Comparison of ENCODE assay signal across 10 cellular contexts in genomic region chr13:77022341-77022740, GRCh38. TPM values are rescaled to one million over a fixed set of nuclear protein-coding genes. Genes with fewer than 3 reads are reported as not detected.
A peak's percentile ranks its signal among the peaks of the same experiment; 100 is the strongest.
DNase-seq lines count a peak whose midpoint lies in the region; ATAC-seq and TF ChIP-seq lines count a peak whose summit lies in the region.
"Had no signal": no experiment of that assay in that cellular context is flagged by ENCODE, and none has a peak within 500 bp of the region (broad histone marks: within the 10 kb centered on the region; RNA-seq: fewer than 3 reads in every experiment).

No MANE protein-coding gene starts in this region.

- H3K27me3 ChIP-seq in CD4-positive, alpha-beta T cell (ENCODE audit: control insufficient read depth, insufficient read depth, low read length): no peaks in the 10 kb centered on the region
- H3K27me3 ChIP-seq in Loucy (ENCODE audit: insufficient read depth, low read length, poor library complexity, severe bottlenecking) (no peaks in the 10 kb centered on the region), MG63 (no peaks in the 10 kb centered on the region), BE2C (no peaks in the 10 kb centered on the region)

- H3K79me2 ChIP-seq in Loucy (ENCODE audit: insufficient read depth, low read length): peaks cover 83% of the 10 kb centered on the region

- peak overlapping the region; percentile 93 for H3K4me2 ChIP-seq in Loucy (ENCODE audit: low read depth, low read length, poor library complexity, severe bottlenecking)

- peaks cover 88% of the 10 kb centered on the region for H3K36me3 Mint-ChIP-seq in CD4-positive, alpha-beta T cell (ENCODE audit: low read depth)
- peaks cover 13% of the 10 kb centered on the region for H3K36me3 Mint-ChIP-seq in osteocyte (ENCODE audit: unreplicated experiment)

- no peak for TF ChIP-seq CTCF in CD4-positive, alpha-beta T cell (IDR thresholded peaks at IDR 0.05)
- no peak for TF ChIP-seq CTCF in Loucy (conservative IDR thresholded peaks at IDR 0.05; ENCODE audit: low read length)
- no peak for TF ChIP-seq CTCF in osteocyte (IDR thresholded peaks at IDR 0.05)
- no peak for TF ChIP-seq CTCF in BE2C (IDR thresholded peaks at IDR 0.05; ENCODE audit: low read depth, low read length)

- no peaks in the 10 kb centered on the region for H3F3A ChIP-seq in Loucy (ENCODE audit: low read depth)

- H3K4me3 ChIP-seq in Loucy (ENCODE audit: low read length, poor library complexity, severe bottlenecking) (peak overlapping the region; percentile 97), MG63 (no peak overlapping the region), BE2C (ENCODE audit: low read depth, low read length) (no peak overlapping the region)

- H4K20me1 ChIP-seq in Loucy (ENCODE audit: insufficient read depth, low read length, poor library complexity, severe bottlenecking): peaks cover 89% of the 10 kb centered on the region

- no peaks in the 10 kb centered on the region for H3K9me3 Mint-ChIP-seq in CD4-positive, alpha-beta T cell
- no peaks in the 10 kb centered on the region for H3K9me3 Mint-ChIP-seq in osteocyte (ENCODE audit: unreplicated experiment)

- CTCF ChIA-PET in CD4-positive, alpha-beta T cell (lab: Charles Lee): no interaction called here

- DNase-seq in CD4-positive, alpha-beta T cell: no peak
- DNase-seq in dedifferentiated amniotic fluid mesenchymal stem cell (ENCODE audit: extremely low spot score): peak; percentile 31
- DNase-seq in osteocyte (ENCODE audit: extremely low spot score, unreplicated experiment): no peak
- DNase-seq in stimulated activated CD4-positive, alpha-beta T cell treated with anti-CD3 and anti-CD28 coated beads, Interleukin-4, amount 100 ng/mL, for 24 hours: no peak
- no peak for DNase-seq in MG63
- DNase-seq in BE2C: no peak
- DNase-seq: Karpas-422; stimulated activated CD4-positive, alpha-beta T cell treated with anti-CD3 and anti-CD28 coated beads, Interleukin-4, amount 100 ng/mL, for 4 hours had no signal

- no peak overlapping the region for H2AFZ ChIP-seq in Loucy (ENCODE audit: low read length)

- peak overlapping the region; percentile 30 for H3K9ac ChIP-seq in Loucy (ENCODE audit: low read depth, low read length, poor library complexity, severe bottlenecking)

- peak overlapping the region; percentile 93 for H3K27ac Mint-ChIP-seq in CD4-positive, alpha-beta T cell
- peak overlapping the region; percentile 52 for H3K27ac Mint-ChIP-seq in osteocyte (ENCODE audit: unreplicated experiment)

- no peaks in the 10 kb centered on the region for H3K27me3 Mint-ChIP-seq in CD4-positive, alpha-beta T cell
- no peaks in the 10 kb centered on the region for H3K27me3 Mint-ChIP-seq in osteocyte (ENCODE audit: unreplicated experiment)

- H3K4me1 Mint-ChIP-seq in CD4-positive, alpha-beta T cell (ENCODE audit: low read depth): peaks cover 81% of the 10 kb centered on the region
- H3K4me1 Mint-ChIP-seq in osteocyte (ENCODE audit: unreplicated experiment): peaks cover 58% of the 10 kb centered on the region

- H3K36me3 ChIP-seq in Loucy (ENCODE audit: insufficient read depth, low read length): peaks cover 8% of the 10 kb centered on the region; the same call in 1 of the 2 replicates
- peaks cover 38% of the 10 kb centered on the region for H3K36me3 ChIP-seq in MG63
- peaks cover 24% of the 10 kb centered on the region for H3K36me3 ChIP-seq in BE2C

- peak overlapping the region; percentile 75 for H3K4me3 Mint-ChIP-seq in CD4-positive, alpha-beta T cell
- no peak overlapping the region for H3K4me3 Mint-ChIP-seq in osteocyte (ENCODE audit: unreplicated experiment)

- POLR2A ChIA-PET in CD4-positive, alpha-beta T cell (lab: Charles Lee): interaction anchor here (0.8 to 1.4 kb wide), 4 partner anchors 8 to 30 kb away, joined by 3 to 10 read pairs (median 4); partner anchors contain the start of gene CLN5

- no peaks in the 10 kb centered on the region for H3K9me3 ChIP-seq in CD4-positive, alpha-beta T cell (ENCODE audit: control insufficient read depth, low read length)
- no peaks in the 10 kb centered on the region for H3K9me3 ChIP-seq in Loucy (ENCODE audit: insufficient read depth, low read depth, low read length)
- H3K9me3 ChIP-seq in MG63: no peaks in the 10 kb centered on the region
- H3K9me3 ChIP-seq in BE2C: no peaks in the 10 kb centered on the region

- no peaks in the 10 kb centered on the region for H3K9me2 ChIP-seq in Loucy (replicated peaks; ENCODE audit: low read depth, low read length)

- H3K4me1 ChIP-seq in Loucy (ENCODE audit: insufficient read depth, low read length, poor library complexity, severe bottlenecking) (peaks cover 62% of the 10 kb centered on the region), BE2C (peaks cover 2% of the 10 kb centered on the region; the same call in 1 of the 2 replicates)

- H3K27ac ChIP-seq in CD4-positive, alpha-beta T cell (ENCODE audit: low read depth, low read length): no peak overlapping the region

- no peak for ATAC-seq in CD4-positive, alpha-beta T cell (ENCODE audit: poor library complexity)
- ATAC-seq in GM19395 (IDR thresholded peaks at IDR 0.05; ENCODE audit: unreplicated experiment): no peak

- intact Hi-C loops in CD4-positive, alpha-beta T cell (cut with DNase I, micrococcal nuclease): loop anchor here (2.0 to 10.0 kb wide), 3 partner anchors 24 to 1478 kb away; partner anchors contain the start of genes MYCBP2 (in 1 of the 2) and UCHL3 (in 1 of the 2)

RNA-seq across cellular contexts. Expression of gene FBXL3, which starts 4.6 kb away (rescaled TPM):
- total RNA-seq in CD4-positive, alpha-beta T cell: 10 to 100 TPM; 88.7 to 90.4 TPM
- 43.0 and 43.6 TPM in 2 replicates for total RNA-seq in osteocyte
- total RNA-seq in MG63 (2014; rRNA removed; shearing (Covaris generic); ENCODE audit: low replicate concordance): 27.3 and 32.5 TPM in 2 replicates
- 14.3 TPM for polyA plus RNA-seq in BE2C (2012; ENCODE audit: insufficient read depth, insufficient read length, low read depth)

RNA-seq across cellular contexts. Expression of gene CLN5, which starts 30.5 kb away (rescaled TPM):
- 10 to 100 TPM; 37.4 to 42.9 TPM for total RNA-seq in CD4-positive, alpha-beta T cell
- 42.3 and 43.3 TPM in 2 replicates for total RNA-seq in osteocyte
- 13.5 and 17.1 TPM in 2 replicates for total RNA-seq in MG63 (2014; rRNA removed; shearing (Covaris generic); ENCODE audit: low replicate concordance)
- 16.9 TPM for polyA plus RNA-seq in BE2C (2012; ENCODE audit: insufficient read depth, insufficient read length, low read depth)
